ENCODE assay signal across 14 cellular contexts in the genomic region with DNA sequence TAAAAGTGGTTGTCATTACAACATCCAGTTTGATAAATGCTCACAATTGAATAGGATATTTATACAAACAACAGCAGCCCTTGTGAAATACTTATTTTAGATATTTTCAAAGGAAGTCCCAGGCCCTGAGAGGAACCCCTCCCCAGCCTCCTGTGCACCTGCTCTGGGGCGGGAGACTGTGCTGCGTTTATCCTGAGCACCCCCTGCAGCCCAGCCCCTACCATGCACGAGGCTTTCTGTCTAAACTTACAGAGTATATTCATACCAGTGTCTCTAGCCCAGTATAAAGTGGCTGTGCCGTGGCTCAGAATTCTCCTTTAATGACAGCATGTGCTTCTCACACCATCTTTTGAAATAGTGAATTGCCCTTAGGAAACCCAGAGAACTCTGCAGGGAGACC.
DNase-seq lines count a peak whose midpoint lies in the region; ATAC-seq and TF ChIP-seq lines count a peak whose summit lies in the region.
"Had no signal": no experiment of that assay in that cellular context is flagged by ENCODE, and none has a peak within 500 bp of the region (broad histone marks: within the 10 kb centered on the region; RNA-seq: fewer than 3 reads in every experiment).

No MANE protein-coding gene starts in this region.

- TF ChIP-seq CTCF in DND-41 (IDR thresholded peaks at IDR 0.05; ENCODE audit: borderline replicate concordance, extremely low read depth, low read length, poor library complexity, severe bottlenecking) (peak; percentile 49), heart left ventricle (IDR thresholded peaks at IDR 0.05) (no peak)

- DNase-seq in NCI-H345 (lab: John Stamatoyannopoulos, UW) (peak; percentile 78), NCI-H345 treated with DMSO at 0.1 percent for 48 hours (lab: John Stamatoyannopoulos, UW; ENCODE audit: unreplicated experiment) (no peak), DND-41 (peak; percentile 60), NCI-H748 treated with DMSO at 0.1 percent for 48 hours (lab: John Stamatoyannopoulos, UW) (peak; percentile 57), heart left ventricle (no peak)
- DNase-seq: CD4-positive, alpha-beta T cell; DMS79; EL; H9; KG1 had no signal

- H2AFZ ChIP-seq in DND-41 (ENCODE audit: low read depth, low read length), result no peak overlapping the region

- H3K27me3 ChIP-seq in DND-41 (ENCODE audit: insufficient read depth, low read length, poor library complexity), result no peaks in the 10 kb centered on the region
- peaks cover 0 to 24% (median 4%) of the 10 kb centered on the region in 9 donors for H3K27me3 ChIP-seq in heart left ventricle

- TF ChIP-seq POLR2A in heart left ventricle (IDR thresholded peaks at IDR 0.05), result no peak

- H3K4me2 ChIP-seq in DND-41 (ENCODE audit: insufficient read depth, low read length), result no peak overlapping the region

- H3K36me3 ChIP-seq in DND-41 (ENCODE audit: insufficient read depth, low read length) (no peaks in the 10 kb centered on the region), heart left ventricle (no peaks in the 10 kb centered on the region)

- intact Hi-C loops in heart left ventricle (cut with DNase I), result no loop called here

- H3K27ac ChIP-seq in DND-41 (ENCODE audit: low read length) (peak overlapping the region; percentile 47), heart left ventricle (no peak overlapping the region)
- H3K27ac ChIP-seq: C4-2B had no signal

- no peaks in the 10 kb centered on the region for H3K79me2 ChIP-seq in DND-41 (ENCODE audit: insufficient read depth, low read length)

- no peak overlapping the region for H3K4me3 ChIP-seq in DND-41 (ENCODE audit: low read depth in 1 of 2, low read length in 2 of 2)
- no peak overlapping the region for H3K4me3 ChIP-seq in heart left ventricle
- H3K4me3 ChIP-seq: GM12878 had no signal

- H4K20me1 ChIP-seq in DND-41 (ENCODE audit: insufficient read depth, low read length), result no peaks in the 10 kb centered on the region

- H3K4me1 ChIP-seq in DND-41 (ENCODE audit: insufficient read depth, low read length) (peaks cover 52% of the 10 kb centered on the region), heart left ventricle (no peaks in the 10 kb centered on the region)

- 39 to 57% (median 44%) methylated on average over 4 of the region's 4 CpGs for WGBS in heart left ventricle, 4 donors

- peak; percentile 44 for ATAC-seq in DND-41 (ENCODE audit: insufficient read depth, low read depth)
- no peak for ATAC-seq in HG02588 (IDR thresholded peaks at IDR 0.05; ENCODE audit: unreplicated experiment)
- ATAC-seq in heart left ventricle, result no peak
- ATAC-seq in GM19463 (IDR thresholded peaks at IDR 0.05; ENCODE audit: unreplicated experiment), result no peak
- ATAC-seq: GM12878 had no signal

- no peak overlapping the region for H3K9ac ChIP-seq in DND-41 (ENCODE audit: low read depth, low read length)

- no peaks in the 10 kb centered on the region for H3K9me3 ChIP-seq in DND-41 (ENCODE audit: insufficient read depth, low read length, severe bottlenecking)
- no peaks in the 10 kb centered on the region for H3K9me3 ChIP-seq in heart left ventricle

Comparison
In these comparisons a context has a peak if more than half of its experiments do, and no peak if none do; other contexts are left out.
1. DNase-seq: peak in NCI-H345 (single experiment), DND-41 (single experiment) and NCI-H748 treated with DMSO at 0.1 percent for 48 hours (single experiment); none in NCI-H345 treated with DMSO at 0.1 percent for 48 hours (single experiment) and heart left ventricle (0 of 5).